In the genomic region with DNA sequence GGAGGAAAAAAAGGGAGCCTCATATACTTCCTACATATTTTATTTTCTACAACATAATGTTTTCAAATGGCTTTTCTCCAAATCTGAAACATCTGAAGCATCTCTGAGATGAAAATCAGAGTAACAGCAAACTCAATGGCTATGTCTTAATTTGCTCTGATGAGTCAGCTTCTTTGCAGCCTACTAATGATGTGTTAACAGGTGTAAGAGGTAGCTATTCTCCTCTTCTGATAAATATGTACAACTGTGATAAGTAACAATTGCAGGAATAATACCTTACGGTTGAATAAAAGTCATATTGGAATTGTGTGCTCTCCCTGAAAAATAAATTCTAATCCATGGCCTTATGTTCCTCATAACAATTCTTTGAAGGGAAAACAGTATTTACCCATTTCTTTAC, we compare ENCODE assay signal across 1 cellular context.
TF ChIP-seq lines count a peak whose summit lies in the region.

No MANE protein-coding gene starts in this region.

TF ChIP-seq in HCT116, 20 proteins besides CTCF, POLR2A, EP300 and RAD21:
- no peak for TF ChIP-seq YY1 (IDR thresholded peaks at IDR 0.05; ENCODE audit: extremely low read depth, insufficient replicate concordance, low read depth, low read length)
- no peak for TF ChIP-seq FOSL1 (IDR thresholded peaks at IDR 0.05; ENCODE audit: low read depth)
- TF ChIP-seq ZBTB33 (IDR thresholded peaks at IDR 0.05; ENCODE audit: extremely low read depth, insufficient replicate concordance, low read length), result no peak
- no peak for TF ChIP-seq POLR2AphosphoS5 (IDR thresholded peaks at IDR 0.05; ENCODE audit: low read depth, low read length)
- TF ChIP-seq EZH2phosphoT487 (IDR thresholded peaks at IDR 0.05; ENCODE audit: borderline replicate concordance), result no peak
- TF ChIP-seq ZNF274 (IDR thresholded peaks at IDR 0.05; ENCODE audit: low read depth, low read length), result no peak
- TF ChIP-seq TCF7L2 (IDR thresholded peaks at IDR 0.05; ENCODE audit: borderline replicate concordance, extremely low read depth, insufficient read depth, insufficient read length), result no peak
- no peak for TF ChIP-seq MAX (IDR thresholded peaks at IDR 0.05)
TF ChIP-seq in HCT116: peak in this region for 0.
